Comparison of ENCODE assay signal across 17 cellular contexts in genomic region chr16:48592839-48593429, GRCh38. TPM values are rescaled to one million over a fixed set of nuclear protein-coding genes. Genes with fewer than 3 reads are reported as not detected.
A peak's percentile ranks its signal among the peaks of the same experiment; 100 is the strongest.
DNase-seq lines count a peak whose midpoint lies in the region; ATAC-seq lines count a peak whose summit lies in the region.
"Had no signal": no experiment of that assay in that cellular context is flagged by ENCODE, and none has a peak within 500 bp of the region (broad histone marks: within the 10 kb centered on the region; RNA-seq: fewer than 3 reads in every experiment).

No MANE protein-coding gene starts in this region.

- peaks cover 6% of the 10 kb centered on the region for H3K36me3 ChIP-seq in H7 (replicated peaks; ENCODE audit: control insufficient read depth, insufficient read depth, low read length)
- H3K36me3 ChIP-seq: tibial nerve had no signal

- H3K4me3 ChIP-seq in H7 (ENCODE audit: insufficient read depth, low read depth, low read length) = no peak overlapping the region
- H3K4me3 ChIP-seq: heart right ventricle, tibial nerve had no signal

- no peak for ATAC-seq in activated naive CD4-positive, alpha-beta T cell treated with anti-CD3 and anti-CD28 coated beads, Interleukin-2, amount 50 U/mL, for 72 hours
- ATAC-seq: Right ventricle myocardium inferior had no signal

- H3K4me1 Mint-ChIP-seq in activated naive CD4-positive, alpha-beta T cell treated with anti-CD3 and anti-CD28 coated beads, Interleukin-2, amount 50 U/mL, for 24 hours = peaks cover 66% of the 10 kb centered on the region

- H3K27me3 Mint-ChIP-seq in activated naive CD4-positive, alpha-beta T cell treated with anti-CD3 and anti-CD28 coated beads, Interleukin-2, amount 50 U/mL, for 24 hours = no peaks in the 10 kb centered on the region
- H3K27me3 Mint-ChIP-seq: CD4-positive, CD25-positive, alpha-beta regulatory T cell; stimulated activated naive CD8-positive, alpha-beta T cell treated with anti-CD3 and anti-CD28 coated beads, Interleukin-15, Interleukin-2, amounts not matched to agents 100 ng/mL and 50 ng/mL, for 24 hours had no signal

- H3K27ac Mint-ChIP-seq in activated naive CD4-positive, alpha-beta T cell treated with anti-CD3 and anti-CD28 coated beads, Interleukin-2, amount 50 U/mL, for 24 hours = no peak overlapping the region
- H3K27ac Mint-ChIP-seq in activated naive CD4-positive, alpha-beta T cell treated with anti-CD3 and anti-CD28 coated beads, Interleukin-2, amount 50 U/mL, for 72 hours = peak overlapping the region in 1 of 2 donors; percentile 16
- H3K27ac Mint-ChIP-seq: CD4-positive, CD25-positive, alpha-beta regulatory T cell; H9; stimulated activated naive CD8-positive, alpha-beta T cell treated with anti-CD3 and anti-CD28 coated beads, Interleukin-15, Interleukin-2, amounts not matched to agents 100 ng/mL and 50 ng/mL, for 24 hours had no signal

- in situ Hi-C loops in KBM-7 (cut with MboI; ENCODE audit: low pct_unique_long_range_greater_than_20kb, low sequenced_read_pairs) = no loop called here

- H3K9me3 Mint-ChIP-seq in activated naive CD4-positive, alpha-beta T cell treated with anti-CD3 and anti-CD28 coated beads, Interleukin-2, amount 50 U/mL, for 24 hours = peaks cover 5% of the 10 kb centered on the region
- peaks cover 18 to 32% of the 10 kb centered on the region in 2 donors for H3K9me3 Mint-ChIP-seq in activated naive CD4-positive, alpha-beta T cell treated with anti-CD3 and anti-CD28 coated beads, Interleukin-2, amount 50 U/mL, for 72 hours

- H3K4me3 Mint-ChIP-seq in activated naive CD4-positive, alpha-beta T cell treated with anti-CD3 and anti-CD28 coated beads, Interleukin-2, amount 50 U/mL, for 24 hours = peak overlapping the region; percentile 54
- H3K4me3 Mint-ChIP-seq: H9; stimulated activated naive CD8-positive, alpha-beta T cell treated with anti-CD3 and anti-CD28 coated beads, Interleukin-15, Interleukin-2, amounts not matched to agents 100 ng/mL and 50 ng/mL, for 24 hours had no signal

- no peaks in the 10 kb centered on the region for H3K27me3 ChIP-seq in H7 (ENCODE audit: control insufficient read depth, insufficient read depth, low read length)
- H3K27me3 ChIP-seq: heart right ventricle, tibial nerve had no signal

- peaks cover 27% of the 10 kb centered on the region for H3K36me3 Mint-ChIP-seq in activated naive CD4-positive, alpha-beta T cell treated with anti-CD3 and anti-CD28 coated beads, Interleukin-2, amount 50 U/mL, for 24 hours
- H3K36me3 Mint-ChIP-seq in activated naive CD4-positive, alpha-beta T cell treated with anti-CD3 and anti-CD28 coated beads, Interleukin-2, amount 50 U/mL, for 72 hours = peaks cover 23 to 70% of the 10 kb centered on the region in 2 donors

- DNase-seq in activated naive CD4-positive, alpha-beta T cell treated with anti-CD3 and anti-CD28 coated beads, Interleukin-2, amount 50 U/mL, for 72 hours (ENCODE audit: low spot score in 2 of 2) = no peak
- DNase-seq in KBM-7 (peak; percentile 42), RPMI7951 (ENCODE audit: low read depth) (peak; percentile 28), left kidney (ENCODE audit: low read depth, low spot score) (peak; percentile 27), H7 (no peak), MV-4-11 (lab: John Stamatoyannopoulos, UW) (no peak), DMS153 (lab: John Stamatoyannopoulos, UW) (no peak)
- DNase-seq: activated CD4-positive, alpha-beta T cell treated with anti-CD3 and anti-CD28 coated beads for 1 hour; H9; heart right ventricle; immature natural killer cell; stimulated activated CD4-positive, alpha-beta T cell treated with anti-CD3 and anti-CD28 coated beads, Interleukin-4, amount 100 ng/mL, for 1 hour had no signal

RNA-seq across cellular contexts. Expression of gene N4BP1, which starts 17.0 kb away (rescaled TPM):
- total RNA-seq in activated naive CD4-positive, alpha-beta T cell treated with anti-CD3 and anti-CD28 coated beads, Interleukin-2, amount 50 U/mL, for 72 hours = 10 to 100 TPM; 36.5 to 53.0 TPM
- 13.0 and 21.5 TPM in 2 replicates for total RNA-seq in RPMI7951 (2014; rRNA removed; shearing (Covaris generic))
- 18.8 and 25.8 TPM in 2 replicates for total RNA-seq in H7 (2014; rRNA removed; shearing (Covaris generic))

Comparison
In these comparisons a context has a peak if more than half of its experiments do, and no peak if none do; other contexts are left out.
1. DNase-seq: peak in KBM-7 (single experiment), RPMI7951 (single experiment) and left kidney (single experiment); none in activated naive CD4-positive, alpha-beta T cell treated with anti-CD3 and anti-CD28 coated beads, Interleukin-2, amount 50 U/mL, for 72 hours (0 of 2), H7 (single experiment), MV-4-11 (single experiment) and DMS153 (single experiment).